In genomic region chr17:63451150-63451549, GRCh38 we compare ENCODE assay signal across 14 cellular contexts.
DNase-seq lines count a peak whose midpoint lies in the region; ATAC-seq and TF ChIP-seq lines count a peak whose summit lies in the region.
"Had no signal": no experiment of that assay in that cellular context is flagged by ENCODE, and none has a peak within 500 bp of the region (broad histone marks: within the 10 kb centered on the region; RNA-seq: fewer than 3 reads in every experiment).

No MANE protein-coding gene starts in this region.

- TF ChIP-seq CTCF in WERI-Rb-1 (IDR thresholded peaks at IDR 0.05; ENCODE audit: low read depth, low read length), result no peak
- TF ChIP-seq CTCF in parathyroid adenoma (IDR thresholded peaks at IDR 0.05), result no peak

- ATAC-seq in HG02852 (IDR thresholded peaks at IDR 0.05; ENCODE audit: unreplicated experiment), result no peak
- ATAC-seq: GM23338 had no signal

- H3K36me3 ChIP-seq in BLaER1 (no peaks in the 10 kb centered on the region), WERI-Rb-1 (no peaks in the 10 kb centered on the region), parathyroid adenoma (ENCODE audit: control insufficient read depth, insufficient read depth, low read length) (no peaks in the 10 kb centered on the region)
- no peaks in the 10 kb centered on the region for H3K36me3 ChIP-seq in BLaER1 treated with 17β-estradiol and CSF1 and Interleukin-3, amounts not matched to agents 10 nM and 100 nM
- H3K36me3 ChIP-seq: BE2C had no signal

- H3K27ac ChIP-seq in BLaER1, result no peak overlapping the region
- H3K27ac ChIP-seq in BLaER1 treated with 17β-estradiol and CSF1 and Interleukin-3, amounts not matched to agents 10 nM and 100 nM, result no peak overlapping the region
- peak overlapping the region; percentile 52; the same call in 1 of the 2 replicates for H3K27ac ChIP-seq in WERI-Rb-1
- H3K27ac ChIP-seq in parathyroid adenoma, result peak overlapping the region; percentile 100

- no peak overlapping the region for H2AFZ ChIP-seq in parathyroid adenoma

- H3K79me2 ChIP-seq in parathyroid adenoma, result peaks cover 4% of the 10 kb centered on the region

- H3K4me1 ChIP-seq in BLaER1 (peaks cover 58% of the 10 kb centered on the region), parathyroid adenoma (peaks cover 73% of the 10 kb centered on the region)
- H3K4me1 ChIP-seq in BLaER1 treated with 17β-estradiol and CSF1 and Interleukin-3, amounts not matched to agents 10 nM and 100 nM, result peaks cover 53 to 68% (median 59%) of the 10 kb centered on the region in 10 experiments

- H3K4me2 ChIP-seq in BLaER1 (peak overlapping the region; percentile 68; the same call in 1 of the 2 replicates), parathyroid adenoma (ENCODE audit: low read length) (no peak overlapping the region)
- H3K4me2 ChIP-seq in BLaER1 treated with 17β-estradiol and CSF1 and Interleukin-3, amounts not matched to agents 10 nM and 100 nM, result peak overlapping the region; percentile 76 to 90 (median 81); a peak in 19 of 22 replicates
- H3K4me2 ChIP-seq: GM23338 had no signal

- H3K4me3 ChIP-seq in BLaER1 (no peak overlapping the region), WERI-Rb-1 (ENCODE audit: low read depth, low read length) (no peak overlapping the region), parathyroid adenoma (ENCODE audit: low read depth, low read length) (no peak overlapping the region)
- H3K4me3 ChIP-seq in BLaER1 treated with 17β-estradiol and CSF1 and Interleukin-3, amounts not matched to agents 10 nM and 100 nM, result no peak overlapping the region
- H3K4me3 ChIP-seq: GM23338 had no signal

- no peak overlapping the region for H3K9ac ChIP-seq in BLaER1
- no peak overlapping the region for H3K9ac ChIP-seq in BLaER1 treated with 17β-estradiol and CSF1 and Interleukin-3, amounts not matched to agents 10 nM and 100 nM
- H3K9ac ChIP-seq in parathyroid adenoma, result no peak overlapping the region

- DNase-seq in WERI-Rb-1 (no peak), activated gamma-delta T cell treated with Interleukin-2 at 50 U/mL for 16 hours (no peak)
- DNase-seq: ACHN; BE2C; CD4-positive, alpha-beta memory T cell; DMS153; DMS79; GDM1; HCEC 1CT had no signal

- no peaks in the 10 kb centered on the region for H4K20me1 ChIP-seq in BLaER1
- no peaks in the 10 kb centered on the region for H4K20me1 ChIP-seq in BLaER1 treated with 17β-estradiol and CSF1 and Interleukin-3, amounts not matched to agents 10 nM and 100 nM

- H3K27me3 ChIP-seq in BLaER1 (peaks cover 21% of the 10 kb centered on the region), WERI-Rb-1 (ENCODE audit: insufficient read depth, low read depth, severe bottlenecking) (no peaks in the 10 kb centered on the region), parathyroid adenoma (ENCODE audit: control insufficient read depth, insufficient read depth, low read length) (no peaks in the 10 kb centered on the region)
- peaks cover 0 to 25% (median 6%) of the 10 kb centered on the region in 11 experiments; a peak in 15 of 22 replicates for H3K27me3 ChIP-seq in BLaER1 treated with 17β-estradiol and CSF1 and Interleukin-3, amounts not matched to agents 10 nM and 100 nM
- H3K27me3 ChIP-seq: BE2C had no signal

- no peaks in the 10 kb centered on the region for H3K9me3 ChIP-seq in BLaER1
- no peaks in the 10 kb centered on the region for H3K9me3 ChIP-seq in BLaER1 treated with 17β-estradiol and CSF1 and Interleukin-3, amounts not matched to agents 10 nM and 100 nM (replicated peaks in 1 of 11)
- no peaks in the 10 kb centered on the region for H3K9me3 ChIP-seq in WERI-Rb-1 (ENCODE audit: severe bottlenecking)
- H3K9me3 ChIP-seq in parathyroid adenoma (ENCODE audit: control insufficient read depth, low read length), result no peaks in the 10 kb centered on the region
- H3K9me3 ChIP-seq: BE2C had no signal

Comparison
In these comparisons a context has a peak if more than half of its experiments do, and no peak if none do; other contexts are left out.
1. H3K27ac ChIP-seq: peak in WERI-Rb-1 (single experiment) and parathyroid adenoma (single experiment); none in BLaER1 (single experiment) and BLaER1 treated with 17β-estradiol and CSF1 and Interleukin-3, amounts not matched to agents 10 nM and 100 nM (0 of 11).